24 cellular contexts compared by ENCODE assay signal in genomic region chr3:194373912-194374311, GRCh38. TPM values are rescaled to one million over a fixed set of nuclear protein-coding genes. Genes with fewer than 3 reads are reported as not detected.
DNase-seq lines count a peak whose midpoint lies in the region; ATAC-seq, FAIRE-seq and TF ChIP-seq lines count a peak whose summit lies in the region.
"Had no signal": no experiment of that assay in that cellular context is flagged by ENCODE, and none has a peak within 500 bp of the region (broad histone marks: within the 10 kb centered on the region; RNA-seq: fewer than 3 reads in every experiment).

No MANE protein-coding gene starts in this region.

- FAIRE-seq in H1 (lab: Jason Lieb, UNC): no peak
- FAIRE-seq: GM12892, GM19239 had no signal

- H3K4me2 ChIP-seq in MM.1S (ENCODE audit: low read depth, low read length): no peak overlapping the region
- H3K4me2 ChIP-seq in H1 (ENCODE audit: insufficient read depth in 1 of 2, low read depth in 2 of 2, low read length in 2 of 2): no peak overlapping the region
- H3K4me2 ChIP-seq in GM23338: no peak overlapping the region
- H3K4me2 ChIP-seq: BLaER1 had no signal

- ATAC-seq in lower lobe of right lung: no peak
- ATAC-seq in GM23338: no peak
- no peak for ATAC-seq in GM21515 (IDR thresholded peaks at IDR 0.05; ENCODE audit: unreplicated experiment)

- H2BK20ac ChIP-seq in H1 (ENCODE audit: low read length): no peak overlapping the region

- H3K4me1 ChIP-seq in MM.1S (ENCODE audit: low read length): no peaks in the 10 kb centered on the region
- H3K4me1 ChIP-seq in H1 (replicated peaks in 1 of 4; ENCODE audit: control insufficient read depth in 3 of 4, insufficient read depth in 4 of 4, low read length in 3 of 4): peaks cover 0 to 29% (median 8%) of the 10 kb centered on the region in 4 experiments
- no peaks in the 10 kb centered on the region for H3K4me1 ChIP-seq in lower lobe of right lung
- peaks cover 11% of the 10 kb centered on the region for H3K4me1 ChIP-seq in vagina
- H3K4me1 ChIP-seq in GM23338 (ENCODE audit: insufficient read depth): peaks cover 23% of the 10 kb centered on the region
- H3K4me1 ChIP-seq: HAP-1 had no signal

- H3K27me3 Mint-ChIP-seq in GM23338 (ENCODE audit: insufficient read depth, low read depth, poor library complexity): peaks cover 24% of the 10 kb centered on the region

- H3F3A ChIP-seq in MM.1S (ENCODE audit: insufficient read depth, low read length): no peaks in the 10 kb centered on the region
- H3F3A ChIP-seq in GM23338 (replicated peaks; ENCODE audit: low read depth): no peaks in the 10 kb centered on the region

- CTCF ChIA-PET in H1 (lab: Charles Lee; ENCODE audit: partially characterized antibody): interaction anchor here (1.0 kb wide), 1 partner anchor 14 kb away, joined by 4 read pairs; no protein-coding TSS in a partner anchor

- TF ChIP-seq CTCF in MM.1S (IDR thresholded peaks at IDR 0.05; ENCODE audit: low read length): no peak
- TF ChIP-seq CTCF in H1 (IDR thresholded peaks at IDR 0.05; ENCODE audit: control extremely low read depth in 1 of 3, insufficient read depth in 1 of 3, low read depth in 1 of 3, low read length in 3 of 3): no peak
- TF ChIP-seq CTCF in lower lobe of right lung (IDR thresholded peaks at IDR 0.05): no peak
- no peak for TF ChIP-seq CTCF in vagina (IDR thresholded peaks at IDR 0.05)
- TF ChIP-seq CTCF in GM23338 (conservative IDR thresholded peaks at IDR 0.05; ENCODE audit: low read depth in 2 of 2): no peak

- H4K91ac ChIP-seq in H1 (replicated peaks; ENCODE audit: insufficient read length, low read length): no peak overlapping the region

- H3K4me3 ChIP-seq in MM.1S (ENCODE audit: low read length) (no peak overlapping the region), H1 (ENCODE audit: extremely low read depth in 1 of 4, insufficient read depth in 2 of 4, low read depth in 3 of 4, low read length in 4 of 4) (no peak overlapping the region), lower lobe of right lung (no peak overlapping the region), vagina (no peak overlapping the region), GM23338 (no peak overlapping the region)
- H3K4me3 ChIP-seq: BLaER1, HAP-1 had no signal

- WGBS in H1 (ENCODE audit: extremely low coverage in 1 of 2, insufficient coverage in 1 of 2, insufficient read length in 1 of 2, insufficient replicate concordance in 2 of 2, low coverage in 1 of 2, low lambda C conversion rate in 2 of 2, missing lambda C conversion rate in 1 of 2), 2 experiments: 83% methylated on average over 8 of the region's 8 CpGs; no CpG with 5 or more reads in 1 of the 2 experiments

- H3K18ac ChIP-seq in H1 (ENCODE audit: extremely low read depth, low read length): no peak overlapping the region

- H3K79me1 ChIP-seq in H1 (ENCODE audit: low read depth, low read length): no peaks in the 10 kb centered on the region

- no peak overlapping the region for H3K4me3 Mint-ChIP-seq in GM23338
- H3K4me3 Mint-ChIP-seq: CD14-positive monocyte; CD4-positive, alpha-beta memory T cell had no signal

- TF ChIP-seq EP300 in H1 (IDR thresholded peaks at IDR 0.05; ENCODE audit: borderline replicate concordance in 1 of 2, low read depth in 2 of 2, low read length in 2 of 2): no peak

- no peak for TF ChIP-seq POLR2A in H1 (IDR thresholded peaks at IDR 0.05; ENCODE audit: control extremely low read depth in 1 of 2, low read depth in 2 of 2, low read length in 2 of 2)
- TF ChIP-seq POLR2A in vagina (IDR thresholded peaks at IDR 0.05): no peak

- H3K79me2 ChIP-seq in MM.1S (ENCODE audit: low read length) (no peaks in the 10 kb centered on the region), H1 (ENCODE audit: control insufficient read depth in 1 of 2, insufficient read depth in 2 of 2, low read length in 2 of 2) (no peaks in the 10 kb centered on the region), GM23338 (replicated peaks; ENCODE audit: insufficient read depth) (no peaks in the 10 kb centered on the region)

- no peak overlapping the region for H4K8ac ChIP-seq in H1 (ENCODE audit: extremely low read depth, insufficient read depth, low read length)

- no peak overlapping the region for H3K56ac ChIP-seq in H1 (replicated peaks; ENCODE audit: insufficient read length, low read depth, low read length)

- peak overlapping the region; percentile 18 for H2BK120ac ChIP-seq in H1 (replicated peaks; ENCODE audit: low read depth, low read length)

- H3K9me2 ChIP-seq in MM.1S (replicated peaks; ENCODE audit: insufficient read depth, low read length): no peaks in the 10 kb centered on the region
- no peaks in the 10 kb centered on the region for H3K9me2 ChIP-seq in GM23338 (ENCODE audit: insufficient read depth)

- H3K9ac ChIP-seq in MM.1S (ENCODE audit: low read length) (no peak overlapping the region), H1 (replicated peaks in 1 of 4; ENCODE audit: extremely low read depth in 1 of 4, low read depth in 3 of 4, low read length in 3 of 4) (no peak overlapping the region)
- H3K9ac ChIP-seq: BLaER1 had no signal

- H2BK15ac ChIP-seq in H1 (ENCODE audit: low read length): no peak overlapping the region

- DNase-seq in NCI-H82 (lab: John Stamatoyannopoulos, UW) (peak; percentile 47), NCI-H82 treated with DMSO at 0.1 percent for 48 hours (lab: John Stamatoyannopoulos, UW; ENCODE audit: unreplicated experiment) (no peak), MM.1S (no peak), H1 (ENCODE audit: low read depth in 1 of 2, low spot score in 2 of 2) (no peak), lower lobe of right lung (peak; percentile 12), vagina (ENCODE audit: extremely low spot score in 2 of 2) (no peak), GM23338 (ENCODE audit: low spot score) (no peak)
- DNase-seq: 8988T; CD4-positive, alpha-beta memory T cell; DMS153; DMS79; GDM1; GOT3 had no signal

- no peak overlapping the region for H4K5ac ChIP-seq in H1 (ENCODE audit: insufficient read length, low read depth, low read length)

- H2AK5ac ChIP-seq in H1 (ENCODE audit: low read depth, low read length): no peak overlapping the region

- POLR2A ChIA-PET in H1 (lab: Charles Lee; ENCODE audit: partially characterized antibody): interaction anchor here (1.0 kb wide), 1 partner anchor 130 kb away, joined by 4 read pairs; no protein-coding TSS in a partner anchor

- no peak overlapping the region for H3K23ac ChIP-seq in H1 (ENCODE audit: insufficient read length)

- H2AFZ ChIP-seq in MM.1S (ENCODE audit: low read length): 0 out of 2 replicates have a peak overlapping the region, but pooled peaks have one; percentile 24
- H2AFZ ChIP-seq in H1 (ENCODE audit: low read length): no peak overlapping the region
- no peak overlapping the region for H2AFZ ChIP-seq in GM23338

- no peak overlapping the region for H2BK12ac ChIP-seq in H1 (ENCODE audit: low read depth, low read length)

- no peak overlapping the region for H3K14ac ChIP-seq in H1 (ENCODE audit: insufficient read length)

- intact Hi-C loops in lower lobe of right lung (cut with DNase I): no loop called here
- intact Hi-C loops in vagina (cut with DNase I): no loop called here

- no peaks in the 10 kb centered on the region for H4K20me1 ChIP-seq in MM.1S (ENCODE audit: insufficient read depth, low read length)
- H4K20me1 ChIP-seq in H1 (replicated peaks in 1 of 2; ENCODE audit: control insufficient read depth in 1 of 2, insufficient read depth in 2 of 2, low read length in 2 of 2): no peaks in the 10 kb centered on the region
- no peaks in the 10 kb centered on the region for H4K20me1 ChIP-seq in GM23338 (replicated peaks; ENCODE audit: insufficient read depth)
- H4K20me1 ChIP-seq: BLaER1 had no signal

- H3K4me1 Mint-ChIP-seq in GM23338: peaks cover 39% of the 10 kb centered on the region
- H3K4me1 Mint-ChIP-seq: CD14-positive monocyte; CD4-positive, alpha-beta memory T cell had no signal

- H3K27ac ChIP-seq in MM.1S (ENCODE audit: low read length): no peak overlapping the region
- no peak overlapping the region for H3K27ac ChIP-seq in H1 (ENCODE audit: low read depth, low read length)
- no peak overlapping the region for H3K27ac ChIP-seq in lower lobe of right lung
- no peak overlapping the region for H3K27ac ChIP-seq in vagina
- no peak overlapping the region for H3K27ac ChIP-seq in GM23338 (ENCODE audit: low read depth)
- H3K27ac ChIP-seq: BLaER1, HL-60 had no signal

- H2BK5ac ChIP-seq in H1 (ENCODE audit: low read depth, low read length): no peak overlapping the region

- no peak for TF ChIP-seq RAD21 in H1 (IDR thresholded peaks at IDR 0.05 in 1 of 2, conservative IDR thresholded peaks at IDR 0.05 in 1 of 2; ENCODE audit: low read depth in 2 of 2, low read length in 2 of 2)

- no peaks in the 10 kb centered on the region for H3K9me3 ChIP-seq in MM.1S (replicated peaks; ENCODE audit: insufficient read depth, low read length)
- H3K9me3 ChIP-seq in H1 (ENCODE audit: insufficient read depth in 2 of 2, low read depth in 1 of 2, low read length in 1 of 2): no peaks in the 10 kb centered on the region
- H3K9me3 ChIP-seq in lower lobe of right lung: no peaks in the 10 kb centered on the region
- no peaks in the 10 kb centered on the region for H3K9me3 ChIP-seq in vagina
- H3K9me3 ChIP-seq: BLaER1, HAP-1 had no signal

- peaks cover 17% of the 10 kb centered on the region for H3K27me3 ChIP-seq in MM.1S (replicated peaks; ENCODE audit: insufficient read depth, low read length)
- H3K27me3 ChIP-seq in H1 (replicated peaks in 1 of 4; ENCODE audit: control insufficient read depth in 3 of 4, extremely low read depth in 1 of 4, insufficient read depth in 3 of 4, low read length in 3 of 4): peaks cover 0 to 5% (median 2%) of the 10 kb centered on the region in 4 experiments; a peak in 3 of 7 replicates
- peaks cover 21% of the 10 kb centered on the region for H3K27me3 ChIP-seq in lower lobe of right lung (ENCODE audit: low read depth)
- H3K27me3 ChIP-seq in vagina: no peaks in the 10 kb centered on the region
- H3K27me3 ChIP-seq in GM23338 (ENCODE audit: insufficient read depth): no peaks in the 10 kb centered on the region

- H3K36me3 ChIP-seq in MM.1S (replicated peaks; ENCODE audit: insufficient read depth, low read length): no peaks in the 10 kb centered on the region
- no peaks in the 10 kb centered on the region for H3K36me3 ChIP-seq in H1 (ENCODE audit: control insufficient read depth in 2 of 4, insufficient read depth in 4 of 4, low read length in 3 of 4)
- H3K36me3 ChIP-seq in lower lobe of right lung: no peaks in the 10 kb centered on the region
- no peaks in the 10 kb centered on the region for H3K36me3 ChIP-seq in vagina
- no peaks in the 10 kb centered on the region for H3K36me3 ChIP-seq in GM23338 (ENCODE audit: insufficient read depth)
- H3K36me3 ChIP-seq: BLaER1, HAP-1 had no signal

- H3K23me2 ChIP-seq in H1 (ENCODE audit: low read depth, low read length): peaks cover 2% of the 10 kb centered on the region; the same call in 1 of the 2 replicates

- H3K36me3 Mint-ChIP-seq in GM23338 (ENCODE audit: low read depth): no peaks in the 10 kb centered on the region
- H3K36me3 Mint-ChIP-seq: CD14-positive monocyte; CD4-positive, alpha-beta memory T cell had no signal

- no peak overlapping the region for H3K4ac ChIP-seq in H1 (replicated peaks; ENCODE audit: insufficient read length, low read depth, low read length)

- H3K9me3 Mint-ChIP-seq in GM23338: no peaks in the 10 kb centered on the region
- H3K9me3 Mint-ChIP-seq: CD4-positive, alpha-beta memory T cell had no signal

- H3K27ac Mint-ChIP-seq in GM23338: no peak overlapping the region
- H3K27ac Mint-ChIP-seq: CD4-positive, alpha-beta memory T cell had no signal

RNA-seq across cellular contexts. Expression of gene LRRC15, which starts 4.4 kb away (rescaled TPM):
- total RNA-seq in H1 (2021; fragmentation: NEBNext Ultra II Directional; extraction: Animal tissue kit (Norgen Biotek cat#: 25700)): 0.37 and 0.40 TPM in 2 replicates
- polyA plus RNA-seq in H1 (2011; rRNA removed): 0.15 and 0.17 TPM in 2 replicates
- polyA plus RNA-seq in H1 (2011; cell fraction: cytosol; rRNA removed): 0.08 TPM
- polyA plus RNA-seq in H1 (2011; cell fraction: nucleus; rRNA removed): 0.19 TPM
- polyA plus RNA-seq in H1 (2012, experiment 1 of 2): 0.11 to 0.16 TPM (median 0.16 TPM) in 3 of 4 replicates, not detected in the other
- polyA plus RNA-seq in H1 (2012, experiment 2 of 2): 0.07 TPM
- 0.34 TPM for polyA plus RNA-seq in H1 (2013, experiment 1 of 2)
- 0.42 TPM for polyA plus RNA-seq in H1 (2013, experiment 2 of 2)
- polyA minus RNA-seq in H1 (2011; rRNA and poly(A)+ RNA removed): 0.17 and 0.32 TPM in 2 replicates
- polyA minus RNA-seq in H1 (2011; cell fraction: cytosol; rRNA and poly(A)+ RNA removed): not detected
- 0.10 TPM for polyA minus RNA-seq in H1 (2011; cell fraction: nucleus; rRNA and poly(A)+ RNA removed)
- total RNA-seq in lower lobe of right lung: 0.24 TPM
- not detected for total RNA-seq in vagina
- total RNA-seq in GM23338 (2014; rRNA removed; shearing (Covaris generic)): 0.14 TPM in 1 of 2 replicates, not detected in the other
- polyA plus RNA-seq in GM23338 (2016; fragmentation: Nextera tagmentation; extraction: Ambion mirVana): 0.05 TPM in 1 of 2 replicates, not detected in the other
- total RNA-seq: A673; CD4-positive, alpha-beta memory T cell had no signal
- polyA plus RNA-seq: CD14-positive monocyte; CD4-positive, alpha-beta memory T cell had no signal

RNA-seq across cellular contexts. Expression of gene CPN2, which starts 22.8 kb away (rescaled TPM):
- total RNA-seq in H1 (2021; fragmentation: NEBNext Ultra II Directional; extraction: Animal tissue kit (Norgen Biotek cat#: 25700)): not detected in 2 replicates
- polyA plus RNA-seq in H1 (2011; rRNA removed): 0.03 TPM in 1 of 2 replicates, not detected in the other
- polyA plus RNA-seq in H1 (2011; cell fraction: cytosol; rRNA removed): not detected
- not detected for polyA plus RNA-seq in H1 (2011; cell fraction: nucleus; rRNA removed)
- polyA plus RNA-seq in H1 (2012, experiment 1 of 2): 0.12 TPM in 1 of 4 replicates, not detected in the others
- not detected for polyA plus RNA-seq in H1 (2012, experiment 2 of 2)
- polyA plus RNA-seq in H1 (2013, experiment 1 of 2): 0.02 TPM
- polyA plus RNA-seq in H1 (2013, experiment 2 of 2): 0.02 TPM
- not detected in 2 replicates for polyA minus RNA-seq in H1 (2011; rRNA and poly(A)+ RNA removed)
- not detected for polyA minus RNA-seq in H1 (2011; cell fraction: cytosol; rRNA and poly(A)+ RNA removed)
- polyA minus RNA-seq in H1 (2011; cell fraction: nucleus; rRNA and poly(A)+ RNA removed): not detected
- total RNA-seq in lower lobe of right lung: not detected
- total RNA-seq in vagina: not detected
- 0.14 TPM in 1 of 2 replicates, not detected in the other for total RNA-seq in GM23338 (2014; rRNA removed; shearing (Covaris generic))
- polyA plus RNA-seq in GM23338 (2016; fragmentation: Nextera tagmentation; extraction: Ambion mirVana): 0.10 TPM in 1 of 2 replicates, not detected in the other
- total RNA-seq: A673; CD4-positive, alpha-beta memory T cell; Daoy; HT1080 had no signal
- polyA plus RNA-seq: AG04450; CD14-positive monocyte; CD4-positive, alpha-beta memory T cell had no signal

RNA-seq across cellular contexts. Expression of gene GP5, which starts 25.2 kb away (rescaled TPM):
- total RNA-seq in H1 (2021; fragmentation: NEBNext Ultra II Directional; extraction: Animal tissue kit (Norgen Biotek cat#: 25700)): 0.10 and 0.13 TPM in 2 replicates
- polyA plus RNA-seq in H1 (2011; rRNA removed) (0.05 and 0.14 TPM in 2 replicates), GM23338 (2016; fragmentation: Nextera tagmentation; extraction: Ambion mirVana) (0.15 TPM in 1 of 2 replicates, not detected in the other)
- 0.05 TPM for polyA plus RNA-seq in H1 (2011; cell fraction: cytosol; rRNA removed)
- polyA plus RNA-seq in H1 (2011; cell fraction: nucleus; rRNA removed): 0.06 TPM
- 0.05 to 0.10 TPM (median 0.07 TPM) in 3 of 4 replicates, not detected in the other for polyA plus RNA-seq in H1 (2012, experiment 1 of 2)
- 0.09 TPM for polyA plus RNA-seq in H1 (2012, experiment 2 of 2)
- polyA plus RNA-seq in H1 (2013, experiment 1 of 2): 0.04 TPM
- 0.02 TPM for polyA plus RNA-seq in H1 (2013, experiment 2 of 2)
- 0.07 and 0.13 TPM in 2 replicates for polyA minus RNA-seq in H1 (2011; rRNA and poly(A)+ RNA removed)
- polyA minus RNA-seq in H1 (2011; cell fraction: cytosol; rRNA and poly(A)+ RNA removed): not detected
- polyA minus RNA-seq in H1 (2011; cell fraction: nucleus; rRNA and poly(A)+ RNA removed): 0.20 TPM
- total RNA-seq in lower lobe of right lung (0.38 TPM), vagina (not detected)
- total RNA-seq in GM23338 (2014; rRNA removed; shearing (Covaris generic)): 0.07 and 0.12 TPM in 2 replicates
- total RNA-seq: Daoy, HT1080 had no signal

Comparison
In these comparisons a context has a peak if more than half of its experiments do, and no peak if none do; other contexts are left out.
1. DNase-seq: peak in NCI-H82 (single experiment) and lower lobe of right lung (single experiment); none in NCI-H82 treated with DMSO at 0.1 percent for 48 hours (single experiment), MM.1S (single experiment), H1 (0 of 2), vagina (0 of 2) and GM23338 (single experiment).